In genomic region chr10:93074597-93075368, GRCh38 we compare ENCODE assay signal across 9 cellular contexts. TPM values are rescaled to one million over a fixed set of nuclear protein-coding genes. Genes with fewer than 3 reads are reported as not detected.
DNase-seq lines count a peak whose midpoint lies in the region; ATAC-seq, FAIRE-seq and TF ChIP-seq lines count a peak whose summit lies in the region.
"Had no signal": no experiment of that assay in that cellular context is flagged by ENCODE, and none has a peak within 500 bp of the region (broad histone marks: within the 10 kb centered on the region; RNA-seq: fewer than 3 reads in every experiment).

No MANE protein-coding gene starts in this region.

- ATAC-seq in A549 (no peak), HCT116 (no peak), HG02973 (IDR thresholded peaks at IDR 0.05; ENCODE audit: unreplicated experiment) (no peak), GM21619 (IDR thresholded peaks at IDR 0.05; ENCODE audit: unreplicated experiment) (no peak)
- ATAC-seq in activated naive CD8-positive, alpha-beta T cell treated with anti-CD3 and anti-CD28 coated beads, Interleukin-2, amount 10 ng/mL, durations not matched to agents 7 days and 5 days (ENCODE audit: low read depth), result peak; percentile 44

- no peaks in the 10 kb centered on the region for H4K20me1 ChIP-seq in HCT116 (ENCODE audit: insufficient read depth)

- H3K27ac ChIP-seq in A549 (peak overlapping the region; percentile 57 to 86), HCT116 (ENCODE audit: low read depth, low read length) (no peak overlapping the region), mesendoderm (ENCODE audit: low read depth, low read length) (peak overlapping the region; percentile 59)

- peaks cover 78% of the 10 kb centered on the region for H3K27me3 Mint-ChIP-seq in activated naive CD8-positive, alpha-beta T cell treated with anti-CD3 and anti-CD28 coated beads, Interleukin-2, amount 10 ng/mL, durations not matched to agents 7 days and 5 days

- no peak for DNase-seq in A549 (ENCODE audit: low read depth in 1 of 2, low spot score in 1 of 2)
- DNase-seq in HCT116 (ENCODE audit: low read depth, low spot score), result no peak
- peak; percentile 66 for DNase-seq in activated naive CD8-positive, alpha-beta T cell treated with anti-CD3 and anti-CD28 coated beads, Interleukin-2, amount 10 ng/mL, durations not matched to agents 7 days and 5 days
- DNase-seq in mesendoderm, result no peak
- no peak for DNase-seq in stimulated activated CD4-positive, alpha-beta T cell treated with anti-CD3 and anti-CD28 coated beads, Interleukin-1b, Interleukin-23, amount 100 ng/mL, for 48 hours
- DNase-seq in D341Med (ENCODE audit: low spot score), result no peak

- TF ChIP-seq EP300 in A549 (IDR thresholded peaks at IDR 0.05), result no peak

- peaks cover 26% of the 10 kb centered on the region; the same call in 2 of the 3 replicates for H3K4me1 ChIP-seq in A549
- peaks cover 8 to 19% of the 10 kb centered on the region in 2 experiments; a peak in 2 of 4 replicates for H3K4me1 ChIP-seq in HCT116 (ENCODE audit: control insufficient read depth in 1 of 2, insufficient read depth in 2 of 2, low read length in 2 of 2)
- H3K4me1 ChIP-seq in mesendoderm (ENCODE audit: control insufficient read depth, low read depth, low read length), result no peaks in the 10 kb centered on the region

- H3K79me1 ChIP-seq in mesendoderm (ENCODE audit: low read length), result peaks cover 3% of the 10 kb centered on the region

- H2BK15ac ChIP-seq in mesendoderm (replicated peaks; ENCODE audit: low read depth), result no peak overlapping the region

- peak overlapping the region; percentile 98 for H3K23ac ChIP-seq in mesendoderm (ENCODE audit: low read length)

- H3K9me3 ChIP-seq in A549 (no peaks in the 10 kb centered on the region), HCT116 (ENCODE audit: control insufficient read depth in 1 of 2, insufficient read depth in 1 of 2, low read depth in 1 of 2, low read length in 2 of 2) (no peaks in the 10 kb centered on the region)

- no peak overlapping the region for H3K9ac ChIP-seq in HCT116 (ENCODE audit: low read length)
- H3K9ac ChIP-seq in mesendoderm (ENCODE audit: low read length), result peak overlapping the region; percentile 97

- 89% methylated on average over 65 of the region's 67 CpGs for WGBS in A549 (ENCODE audit: missing lambda C conversion rate)
- WGBS in mesendoderm (ENCODE audit: extremely low coverage, insufficient coverage, low lambda C conversion rate), result no CpG with 5 or more reads among the region's 67 CpGs

- no peaks in the 10 kb centered on the region for H3K9me3 Mint-ChIP-seq in activated naive CD8-positive, alpha-beta T cell treated with anti-CD3 and anti-CD28 coated beads, Interleukin-2, amount 10 ng/mL, durations not matched to agents 7 days and 5 days

- TF ChIP-seq POLR2A in A549 (IDR thresholded peaks at IDR 0.05; ENCODE audit: low read length), result no peak
- no peak for TF ChIP-seq POLR2A in HCT116 (IDR thresholded peaks at IDR 0.05; ENCODE audit: borderline replicate concordance, extremely low read depth, insufficient read depth, insufficient read length)

- H3K36me3 ChIP-seq in HCT116 (ENCODE audit: control insufficient read depth in 1 of 2, insufficient read depth in 2 of 2, low read length in 2 of 2) (no peaks in the 10 kb centered on the region), mesendoderm (ENCODE audit: control insufficient read depth, insufficient read depth, low read length) (peaks cover 5% of the 10 kb centered on the region)

- POLR2A ChIA-PET in A549 (lab: Yijun Ruan, JAX), result interaction anchor here (1.2 kb wide), 1 partner anchor 183 kb away, joined by 4 read pairs; no protein-coding TSS in a partner anchor
- POLR2A ChIA-PET in HCT116 (lab: Charles Lee), result no interaction called here
- POLR2A ChIA-PET in activated naive CD8-positive, alpha-beta T cell treated with anti-CD3 and anti-CD28 coated beads, Interleukin-2, amount 10 ng/mL, durations not matched to agents 7 days and 5 days (lab: Charles Lee), result no interaction called here

- no peak for FAIRE-seq in A549 (lab: Jason Lieb, UNC)

- no peak overlapping the region for H2AFZ ChIP-seq in HCT116 (ENCODE audit: low read depth, low read length, poor library complexity, severe bottlenecking)

- no peak for TF ChIP-seq RAD21 in A549 (conservative IDR thresholded peaks at IDR 0.05 in 1 of 2, IDR thresholded peaks at IDR 0.05 in 1 of 2)
- TF ChIP-seq RAD21 in HCT116 (IDR thresholded peaks at IDR 0.05; ENCODE audit: low read depth), result no peak

- peak overlapping the region; percentile 3 for H3K27ac Mint-ChIP-seq in activated naive CD8-positive, alpha-beta T cell treated with anti-CD3 and anti-CD28 coated beads, Interleukin-2, amount 10 ng/mL, durations not matched to agents 7 days and 5 days

- peak overlapping the region; percentile 6 for H3K4ac ChIP-seq in mesendoderm (ENCODE audit: low read depth, low read length)

- H4K5ac ChIP-seq in mesendoderm (ENCODE audit: low read length), result no peak overlapping the region

- no peak overlapping the region for H2BK120ac ChIP-seq in mesendoderm (ENCODE audit: low read depth, low read length)

- no peak overlapping the region for H2AK5ac ChIP-seq in mesendoderm (ENCODE audit: low read length)

- CTCF ChIA-PET in A549 (lab: Yijun Ruan, JAX), result interaction anchor here (0.6 to 8.8 kb wide), 13 partner anchors 10 to 275 kb away, joined by 3 to 88 read pairs (median 4); no protein-coding TSS in a partner anchor
- CTCF ChIA-PET in HCT116 (lab: Charles Lee), result no interaction called here

- H3K4me2 ChIP-seq in A549 (peak overlapping the region; percentile 96), HCT116 (ENCODE audit: low read length) (peak overlapping the region; percentile 75), mesendoderm (ENCODE audit: low read length) (peak overlapping the region; percentile 70)

- BruUV-seq in HCT116 (replicated peaks; lab: Mats Ljungman, UMichigan), result no TSS peak

- intact Hi-C loops in HCT116 (cut with micrococcal nuclease), result loop anchor here (10.0 kb wide), 1 partner anchor 190 kb away; no protein-coding TSS in a partner anchor

- peak overlapping the region; percentile 47 for H3K18ac ChIP-seq in mesendoderm (ENCODE audit: low read length)

- H3K79me2 ChIP-seq in HCT116 (ENCODE audit: insufficient read depth, low read length) (no peaks in the 10 kb centered on the region), mesendoderm (ENCODE audit: control insufficient read depth, insufficient read depth, low read length) (peaks cover 15% of the 10 kb centered on the region)

- H3K4me3 ChIP-seq in A549 (peak overlapping the region; percentile 61), HCT116 (replicated peaks in 1 of 2; ENCODE audit: low read depth in 1 of 2, low read length in 2 of 2) (0 out of 4 replicates have a peak overlapping the region, but pooled peaks of 1 of the 2 experiments have one; percentile 60), mesendoderm (ENCODE audit: low read length) (peak overlapping the region; percentile 88)

- RAD21 ChIA-PET in HCT116 (lab: Charles Lee; ENCODE audit: low non-redundant PET in 1 of 2, low total read pairs in 2 of 2, uncharacterized antibody in 2 of 2, unreplicated experiment in 2 of 2), result no interaction called here

- H3K9me2 ChIP-seq in HCT116 (ENCODE audit: insufficient read depth), result no peaks in the 10 kb centered on the region

- H3K36me3 Mint-ChIP-seq in activated naive CD8-positive, alpha-beta T cell treated with anti-CD3 and anti-CD28 coated beads, Interleukin-2, amount 10 ng/mL, durations not matched to agents 7 days and 5 days, result no peaks in the 10 kb centered on the region

- peak overlapping the region; percentile 84 for H3K4me3 Mint-ChIP-seq in activated naive CD8-positive, alpha-beta T cell treated with anti-CD3 and anti-CD28 coated beads, Interleukin-2, amount 10 ng/mL, durations not matched to agents 7 days and 5 days

- peak overlapping the region; percentile 98 for H3K56ac ChIP-seq in mesendoderm (ENCODE audit: low read length)

- H3K4me1 Mint-ChIP-seq in activated naive CD8-positive, alpha-beta T cell treated with anti-CD3 and anti-CD28 coated beads, Interleukin-2, amount 10 ng/mL, durations not matched to agents 7 days and 5 days, result peaks cover 25% of the 10 kb centered on the region

- peak overlapping the region; percentile 69 for H2BK5ac ChIP-seq in mesendoderm (ENCODE audit: low read length)

- H3K27me3 ChIP-seq in HCT116 (ENCODE audit: insufficient read depth, low read length), result no peaks in the 10 kb centered on the region
- H3K27me3 ChIP-seq in mesendoderm (ENCODE audit: insufficient read depth, low read length, poor library complexity), result peaks cover 38% of the 10 kb centered on the region

- H4K8ac ChIP-seq in mesendoderm (ENCODE audit: low read depth, low read length), result no peak overlapping the region

- TF ChIP-seq CTCF in A549 (IDR thresholded peaks at IDR 0.05) (no peak), HCT116 (IDR thresholded peaks at IDR 0.05 in 2 of 3, conservative IDR thresholded peaks at IDR 0.05 in 1 of 3; ENCODE audit: borderline replicate concordance in 1 of 3, insufficient read depth in 1 of 3, low read depth in 2 of 3, low read length in 2 of 3) (no peak)

TF ChIP-seq in HCT116, 20 proteins besides CTCF, POLR2A, EP300 and RAD21 (continues in another document):
- no peak for TF ChIP-seq JUND (IDR thresholded peaks at IDR 0.05)
- no peak for TF ChIP-seq CBX3 (IDR thresholded peaks at IDR 0.05; ENCODE audit: low read depth)
- TF ChIP-seq EGR1 (IDR thresholded peaks at IDR 0.05; ENCODE audit: low read depth), result no peak
- no peak for TF ChIP-seq MAX (IDR thresholded peaks at IDR 0.05)

RNA-seq across cellular contexts. Expression of gene CYP26A1, which starts 1.1 kb away (rescaled TPM):
- polyA plus RNA-seq in A549 (2011; rRNA removed) (1.3 TPM in 2 replicates), A549 (2017; fragmentation: RNase III; extraction: RNeasy Plus Mini Kit Qiagen cat#74134 plus additional on column Dnase treatment) (7.2 to 10.8 TPM (median 9.8 TPM) in 3 replicates)
- polyA plus RNA-seq in A549 (2012; cell fraction: cytosol; rRNA removed), result 8.2 and 9.9 TPM in 2 replicates
- 10.7 and 14.1 TPM in 2 replicates for polyA plus RNA-seq in A549 (2012; cell fraction: nucleus; rRNA removed)
- polyA minus RNA-seq in A549 (2011; rRNA and poly(A)+ RNA removed), result 0.15 and 0.25 TPM in 2 replicates
- total RNA-seq in HCT116 (2021; ENCODE audit: unreplicated experiment), result 0.17 TPM
- polyA plus RNA-seq in HCT116 (2012), result 0.06 and 0.12 TPM in 2 replicates
- total RNA-seq in activated naive CD8-positive, alpha-beta T cell treated with anti-CD3 and anti-CD28 coated beads, Interleukin-2, amount 10 ng/mL, durations not matched to agents 7 days and 5 days, result under 1 TPM in 1 of 2 experiments, not detected in 1; 0.31 TPM
- 49.3 TPM for polyA plus RNA-seq in mesendoderm (2013, experiment 1 of 2)
- 50.0 TPM for polyA plus RNA-seq in mesendoderm (2013, experiment 2 of 2)
- total RNA-seq: mesenteric fat pad had no signal

RNA-seq across cellular contexts. Expression of gene CYP26C1, which starts 14.2 kb away (rescaled TPM):
- polyA plus RNA-seq in A549 (2011; rRNA removed) (not detected in 2 replicates), A549 (2017; fragmentation: RNase III; extraction: RNeasy Plus Mini Kit Qiagen cat#74134 plus additional on column Dnase treatment) (not detected in 3 replicates)
- polyA plus RNA-seq in A549 (2012; cell fraction: cytosol; rRNA removed), result not detected in 2 replicates
- polyA plus RNA-seq in A549 (2012; cell fraction: nucleus; rRNA removed), result 0.04 TPM in 2 replicates
- polyA minus RNA-seq in A549 (2011; rRNA and poly(A)+ RNA removed), result 0.12 and 0.19 TPM in 2 replicates
- total RNA-seq in HCT116 (2021; ENCODE audit: unreplicated experiment), result 0.07 TPM
- 0.01 TPM in 1 of 2 replicates, not detected in the other for polyA plus RNA-seq in HCT116 (2012)
- total RNA-seq in activated naive CD8-positive, alpha-beta T cell treated with anti-CD3 and anti-CD28 coated beads, Interleukin-2, amount 10 ng/mL, durations not matched to agents 7 days and 5 days, result under 1 TPM in 1 of 2 experiments, not detected in 1; 0.17 TPM
- polyA plus RNA-seq in mesendoderm (2013, experiment 1 of 2), result 0.10 TPM
- 0.08 TPM for polyA plus RNA-seq in mesendoderm (2013, experiment 2 of 2)
